Comparison of ENCODE assay signal across 8 cellular contexts in the genomic region with DNA sequence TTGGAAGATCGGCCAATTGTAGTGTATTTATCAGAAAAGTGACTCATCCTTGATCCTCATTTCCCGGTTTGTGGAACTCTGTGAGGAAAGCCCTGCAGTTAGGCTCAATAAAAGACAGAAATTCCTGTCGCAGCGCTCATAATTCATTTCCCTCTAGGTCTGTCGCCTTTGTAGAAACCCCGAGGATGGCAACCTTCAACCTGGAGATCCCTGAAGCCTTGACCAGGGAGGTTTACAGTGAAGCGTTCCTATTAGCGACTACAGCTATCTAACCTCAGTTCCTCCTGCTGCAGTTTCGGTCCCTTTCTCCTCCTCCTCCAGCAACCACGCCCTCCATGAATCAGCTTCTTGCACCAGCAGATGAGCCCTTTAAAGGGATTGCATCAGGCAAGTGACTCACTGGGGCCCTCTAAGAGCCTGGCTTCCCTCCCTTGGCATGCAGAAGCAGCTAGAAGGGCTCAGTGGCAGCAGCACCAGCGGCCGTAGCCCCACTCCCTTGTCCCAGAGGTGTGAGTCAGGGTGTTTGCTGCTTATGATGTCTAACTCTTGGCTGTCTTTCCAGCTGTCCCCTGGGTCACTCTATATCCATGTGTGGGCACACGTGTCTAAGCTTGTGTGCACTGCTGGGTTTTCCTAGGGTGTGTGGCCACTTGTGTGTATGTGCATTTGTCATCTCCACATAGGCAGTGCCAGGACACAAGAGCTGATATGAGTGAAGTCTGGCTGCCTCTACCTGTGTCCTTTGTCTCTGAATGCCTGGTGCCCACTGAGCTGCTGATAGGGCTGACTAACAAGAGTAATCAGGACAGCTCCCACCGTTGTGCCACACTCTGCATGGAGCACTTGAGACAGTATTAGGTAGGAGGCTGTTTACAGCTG. TPM values are rescaled to one million over a fixed set of nuclear protein-coding genes. Genes with fewer than 3 reads are reported as not detected.
DNase-seq lines count a peak whose midpoint lies in the region; ATAC-seq, FAIRE-seq and TF ChIP-seq lines count a peak whose summit lies in the region.

No MANE protein-coding gene starts in this region.

- TSS peak; percentile 60 for BruUV-seq in Calu3 (replicated peaks; lab: Mats Ljungman, UMichigan)

- H3K27ac Mint-ChIP-seq in Calu3 (ENCODE audit: unreplicated experiment) = peak overlapping the region; percentile 100
- H3K27ac Mint-ChIP-seq in activated T-helper 1 cell treated with anti-CD3 and anti-CD28 coated beads, Interleukin-12 subunit alpha, Interleukin-12 subunit beta, Interleukin-2, Interleukin-4 antibody, amounts not matched to agents 30 ng/mL and 10 ng/mL and 1 ng/mL, durations not matched to agents 14 hours and 24 hours and 36 hours = peak overlapping the region; percentile 97
- H3K27ac Mint-ChIP-seq in naive thymus-derived CD8-positive, alpha-beta T cell = peak overlapping the region; percentile 85 to 98 (median 96)

- CTCF ChIA-PET in Calu3 (lab: Charles Lee) = interaction anchor here (0.6 to 2.1 kb wide), 8 partner anchors 11 to 1546 kb away, joined by 3 to 12 read pairs (median 7); partner anchors contain the start of gene LSM10

- H3K9me3 Mint-ChIP-seq in Calu3 (ENCODE audit: low read depth, unreplicated experiment) = no peaks in the 10 kb centered on the region
- no peaks in the 10 kb centered on the region for H3K9me3 Mint-ChIP-seq in activated T-helper 1 cell treated with anti-CD3 and anti-CD28 coated beads, Interleukin-12 subunit alpha, Interleukin-12 subunit beta, Interleukin-2, Interleukin-4 antibody, amounts not matched to agents 30 ng/mL and 10 ng/mL and 1 ng/mL, durations not matched to agents 14 hours and 24 hours and 36 hours
- H3K9me3 Mint-ChIP-seq in naive thymus-derived CD8-positive, alpha-beta T cell = no peaks in the 10 kb centered on the region

- intact Hi-C loops in Calu3 (cut with micrococcal nuclease; ENCODE audit: unreplicated experiment) = no loop called here
- intact Hi-C loops in activated T-helper 1 cell treated with anti-CD3 and anti-CD28 coated beads, Interleukin-12 subunit alpha, Interleukin-12 subunit beta, Interleukin-2, Interleukin-4 antibody, amounts not matched to agents 30 ng/mL and 10 ng/mL and 1 ng/mL, durations not matched to agents 14 hours and 24 hours and 36 hours (cut with micrococcal nuclease) = loop anchor here (1.0 to 10.0 kb wide), 14 partner anchors 11 to 1306 kb away; partner anchors contain the start of genes ADPRS, AGO1, AGO3 and CDCA8

- POLR2A ChIA-PET in naive thymus-derived CD8-positive, alpha-beta T cell (lab: Charles Lee) = interaction anchor here (1.0 to 5.1 kb wide), 8 partner anchors 8 to 237 kb away, joined by 3 to 59 read pairs (median 3); partner anchors contain the start of genes LSM10, OSCP1, THRAP3 and TRAPPC3

- H3K27me3 Mint-ChIP-seq in Calu3 (ENCODE audit: unreplicated experiment) = no peaks in the 10 kb centered on the region
- no peaks in the 10 kb centered on the region for H3K27me3 Mint-ChIP-seq in activated T-helper 1 cell treated with anti-CD3 and anti-CD28 coated beads, Interleukin-12 subunit alpha, Interleukin-12 subunit beta, Interleukin-2, Interleukin-4 antibody, amounts not matched to agents 30 ng/mL and 10 ng/mL and 1 ng/mL, durations not matched to agents 14 hours and 24 hours and 36 hours (ENCODE audit: insufficient read depth)
- no peaks in the 10 kb centered on the region for H3K27me3 Mint-ChIP-seq in naive thymus-derived CD8-positive, alpha-beta T cell

- no peak for TF ChIP-seq CTCF in Calu3 (IDR thresholded peaks at IDR 0.05; ENCODE audit: unreplicated experiment)

- peaks cover 51% of the 10 kb centered on the region for H3K4me1 Mint-ChIP-seq in Calu3 (ENCODE audit: low read depth, unreplicated experiment)
- peaks cover 46% of the 10 kb centered on the region for H3K4me1 Mint-ChIP-seq in activated T-helper 1 cell treated with anti-CD3 and anti-CD28 coated beads, Interleukin-12 subunit alpha, Interleukin-12 subunit beta, Interleukin-2, Interleukin-4 antibody, amounts not matched to agents 30 ng/mL and 10 ng/mL and 1 ng/mL, durations not matched to agents 14 hours and 24 hours and 36 hours (ENCODE audit: low read depth)
- H3K4me1 Mint-ChIP-seq in naive thymus-derived CD8-positive, alpha-beta T cell = peaks cover 29 to 78% (median 47%) of the 10 kb centered on the region in 4 donors

- FAIRE-seq in RCC 7860 (lab: Jason Lieb, UNC) = peak; percentile 96

- H3K36me3 Mint-ChIP-seq in Calu3 (ENCODE audit: insufficient read depth, unreplicated experiment) = peaks cover 60% of the 10 kb centered on the region
- H3K36me3 Mint-ChIP-seq in activated T-helper 1 cell treated with anti-CD3 and anti-CD28 coated beads, Interleukin-12 subunit alpha, Interleukin-12 subunit beta, Interleukin-2, Interleukin-4 antibody, amounts not matched to agents 30 ng/mL and 10 ng/mL and 1 ng/mL, durations not matched to agents 14 hours and 24 hours and 36 hours (ENCODE audit: low read depth) = peaks cover 16% of the 10 kb centered on the region
- H3K36me3 Mint-ChIP-seq in naive thymus-derived CD8-positive, alpha-beta T cell = peaks cover 0 to 29% (median 5%) of the 10 kb centered on the region in 3 donors

- H3K4me3 Mint-ChIP-seq in Calu3 (ENCODE audit: low read depth, unreplicated experiment) = peak overlapping the region; percentile 90
- peak overlapping the region; percentile 96 for H3K4me3 Mint-ChIP-seq in activated T-helper 1 cell treated with anti-CD3 and anti-CD28 coated beads, Interleukin-12 subunit alpha, Interleukin-12 subunit beta, Interleukin-2, Interleukin-4 antibody, amounts not matched to agents 30 ng/mL and 10 ng/mL and 1 ng/mL, durations not matched to agents 14 hours and 24 hours and 36 hours
- peak overlapping the region; percentile 80 to 96 (median 90) for H3K4me3 Mint-ChIP-seq in naive thymus-derived CD8-positive, alpha-beta T cell

- in situ Hi-C loops in KBM-7 (cut with MboI; ENCODE audit: low pct_unique_long_range_greater_than_20kb, low sequenced_read_pairs) = no loop called here

- ATAC-seq in GM21528 (IDR thresholded peaks at IDR 0.05; ENCODE audit: low FRiP score, unreplicated experiment) = peak; percentile 43
- ATAC-seq in naive thymus-derived CD8-positive, alpha-beta T cell = peak; percentile 12 to 47

- DNase-seq in Calu3 = peak; percentile 95
- DNase-seq in KBM-7 = peak; percentile 96
- peak; percentile 100 for DNase-seq in RCC 7860 (ENCODE audit: low spot score)
- peak; percentile 87 for DNase-seq in activated T-helper 1 cell treated with anti-CD3 and anti-CD28 coated beads, Interleukin-12 subunit alpha, Interleukin-12 subunit beta, Interleukin-2, Interleukin-4 antibody, amounts not matched to agents 30 ng/mL and 10 ng/mL and 1 ng/mL, durations not matched to agents 14 hours and 24 hours and 36 hours (ENCODE audit: low spot score)
- DNase-seq in fibroblast of peridontal ligament (ENCODE audit: extremely low read depth) = peak; percentile 100
- DNase-seq in naive thymus-derived CD8-positive, alpha-beta T cell = peak in 8 of 10 donors; percentile 34 to 89 (median 54)
- peak; percentile 32 to 73 (median 54) for DNase-seq in stimulated activated naive CD4-positive, alpha-beta T cell (lab: John Stamatoyannopoulos, UW)

RNA-seq across cellular contexts. Expression of gene STK40, which starts 0.8 kb away (rescaled TPM):
- total RNA-seq in Calu3 (2022) = 44.5 and 52.1 TPM in 2 replicates
- 46.5 and 48.7 TPM in 2 replicates for total RNA-seq in activated T-helper 1 cell treated with anti-CD3 and anti-CD28 coated beads, Interleukin-12 subunit alpha, Interleukin-12 subunit beta, Interleukin-2, Interleukin-4 antibody, amounts not matched to agents 30 ng/mL and 10 ng/mL and 1 ng/mL, durations not matched to agents 14 hours and 24 hours and 36 hours
- 10 to 100 TPM; 46.2 to 47.8 TPM for total RNA-seq in naive thymus-derived CD8-positive, alpha-beta T cell
- 10 to 100 TPM; 21.6 to 31.7 (median 23.6) TPM for polyA plus RNA-seq in naive thymus-derived CD8-positive, alpha-beta T cell

RNA-seq across cellular contexts. Expression of gene LSM10, which starts 11.2 kb away (rescaled TPM):
- total RNA-seq in Calu3 (2022) = 35.2 and 42.7 TPM in 2 replicates
- 57.5 and 63.8 TPM in 2 replicates for total RNA-seq in activated T-helper 1 cell treated with anti-CD3 and anti-CD28 coated beads, Interleukin-12 subunit alpha, Interleukin-12 subunit beta, Interleukin-2, Interleukin-4 antibody, amounts not matched to agents 30 ng/mL and 10 ng/mL and 1 ng/mL, durations not matched to agents 14 hours and 24 hours and 36 hours
- total RNA-seq in naive thymus-derived CD8-positive, alpha-beta T cell = 10 to 100 TPM; 40.8 to 47.1 TPM
- 100 to 1,000 TPM; 118 to 122 (median 121) TPM for polyA plus RNA-seq in naive thymus-derived CD8-positive, alpha-beta T cell

Comparison
In these comparisons a context has a peak if more than half of its experiments do, and no peak if none do; other contexts are left out.
1. Peak in every context shown above with its lines: DNase-seq and ATAC-seq.